In the genomic region with DNA sequence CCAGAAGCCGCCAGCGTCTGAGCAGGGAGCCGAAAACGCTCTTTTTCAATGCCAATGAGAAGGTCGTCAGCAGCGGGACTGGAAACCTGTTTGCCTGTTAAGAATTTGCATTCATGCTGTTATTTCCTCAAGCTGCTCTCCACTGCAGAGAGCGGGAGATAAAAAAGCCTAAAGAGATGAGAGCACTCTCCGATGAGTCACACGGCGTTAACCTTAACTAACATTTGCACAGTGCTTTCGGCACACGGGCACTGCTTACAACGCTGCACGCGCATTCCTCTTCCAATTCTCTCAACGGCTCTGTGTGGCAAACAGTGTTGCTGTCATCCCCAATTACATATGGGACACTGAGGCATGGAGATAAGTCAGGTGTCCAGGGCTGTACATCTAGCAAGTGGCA, we compare ENCODE assay signal across 13 cellular contexts. TPM values are rescaled to one million over a fixed set of nuclear protein-coding genes. Genes with fewer than 3 reads are reported as not detected.
DNase-seq lines count a peak whose midpoint lies in the region; ATAC-seq and TF ChIP-seq lines count a peak whose summit lies in the region.
"Had no signal": no experiment of that assay in that cellular context is flagged by ENCODE, and none has a peak within 500 bp of the region (broad histone marks: within the 10 kb centered on the region; RNA-seq: fewer than 3 reads in every experiment).

No MANE protein-coding gene starts in this region.

- no peaks in the 10 kb centered on the region for H3K9me2 ChIP-seq in GM23248 (ENCODE audit: insufficient read depth)
- H3K9me2 ChIP-seq in PC-3 (replicated peaks; ENCODE audit: low read length): no peaks in the 10 kb centered on the region

- H3K4me2 ChIP-seq in GM23248 (ENCODE audit: unreplicated experiment): peak overlapping the region; percentile 60
- peak overlapping the region; percentile 63 for H3K4me2 ChIP-seq in PC-3 (ENCODE audit: low read length)

- H3K4me3 ChIP-seq in GM23248 (no peak overlapping the region), PC-3 (ENCODE audit: low read length) (no peak overlapping the region), fibroblast of mammary gland (ENCODE audit: control insufficient read depth, low read depth, low read length) (no peak overlapping the region)
- H3K4me3 ChIP-seq in CD8-positive, alpha-beta T cell (ENCODE audit: low read depth, low read length): no peak overlapping the region

- intact Hi-C loops in PC-3 (cut with micrococcal nuclease): no loop called here
- intact Hi-C loops in CD8-positive, alpha-beta T cell (cut with DNase I, micrococcal nuclease): no loop called here

- no peak overlapping the region for H3K27ac Mint-ChIP-seq in CD8-positive, alpha-beta T cell
- H3K27ac Mint-ChIP-seq: T-helper 17 cell had no signal

- TF ChIP-seq CTCF in PC-3 (conservative IDR thresholded peaks at IDR 0.05; ENCODE audit: low read depth, low read length) (no peak), fibroblast of mammary gland (conservative IDR thresholded peaks at IDR 0.05; ENCODE audit: control insufficient read depth, insufficient read depth, low read depth, low read length) (no peak)
- TF ChIP-seq CTCF in CD8-positive, alpha-beta T cell (IDR thresholded peaks at IDR 0.05): no peak

- H3K4me1 ChIP-seq in GM23248 (ENCODE audit: insufficient read depth) (peaks cover 16% of the 10 kb centered on the region), PC-3 (ENCODE audit: insufficient read depth, low read length) (peaks cover 10% of the 10 kb centered on the region; the same call in 1 of the 2 replicates)
- H3K4me1 ChIP-seq in CD8-positive, alpha-beta T cell (ENCODE audit: insufficient read depth, low read length): no peaks in the 10 kb centered on the region

- no peak overlapping the region for H3K4me3 Mint-ChIP-seq in CD8-positive, alpha-beta T cell
- H3K4me3 Mint-ChIP-seq: T-helper 17 cell had no signal

- POLR2A ChIA-PET in PC-3 (lab: Charles Lee; ENCODE audit: unreplicated experiment): no interaction called here
- POLR2A ChIA-PET in CD8-positive, alpha-beta T cell (lab: Charles Lee): no interaction called here

- in situ Hi-C loops in ACHN (cut with HindIII; ENCODE audit: low pct_ligation_motif_present, low pct_unique_long_range_greater_than_20kb, low sequenced_read_pairs): no loop called here
- in situ Hi-C loops in GM23248 (cut with MboI): no loop called here

- H3F3A ChIP-seq in GM23248 (ENCODE audit: insufficient read depth) (peaks cover 7% of the 10 kb centered on the region; the same call in 1 of the 2 replicates), PC-3 (ENCODE audit: low read length, unreplicated experiment) (no peaks in the 10 kb centered on the region)

- no peak overlapping the region for H3K9ac ChIP-seq in GM23248
- no peak overlapping the region for H3K9ac ChIP-seq in PC-3 (ENCODE audit: low read length)

- BruUV-seq in PC-3 (replicated peaks; lab: Mats Ljungman, UMichigan): no TSS peak

- no peaks in the 10 kb centered on the region for H3K79me2 ChIP-seq in GM23248 (ENCODE audit: insufficient read depth)
- no peaks in the 10 kb centered on the region for H3K79me2 ChIP-seq in PC-3 (ENCODE audit: low read length)

- H3K9me3 ChIP-seq in GM23248 (ENCODE audit: low read depth) (no peaks in the 10 kb centered on the region), PC-3 (ENCODE audit: low read length) (no peaks in the 10 kb centered on the region)
- H3K9me3 ChIP-seq in CD8-positive, alpha-beta T cell (ENCODE audit: low read length): no peaks in the 10 kb centered on the region

- WGBS in GM23248 (ENCODE audit: low coverage in 1 of 2, low lambda C conversion rate in 2 of 2, missing lambda C conversion rate in 2 of 2), 2 experiments: 3% methylated on average over 16 of the region's 16 CpGs

- no peaks in the 10 kb centered on the region for H3K9me3 Mint-ChIP-seq in CD8-positive, alpha-beta T cell

- no peaks in the 10 kb centered on the region for H3K36me3 Mint-ChIP-seq in CD8-positive, alpha-beta T cell

- H2AFZ ChIP-seq in GM23248: no peak overlapping the region
- H2AFZ ChIP-seq in PC-3 (ENCODE audit: low read length): no peak overlapping the region

- peaks cover 1% of the 10 kb centered on the region for H3K4me1 Mint-ChIP-seq in CD8-positive, alpha-beta T cell (ENCODE audit: low read depth)

- CTCF ChIA-PET in PC-3 (lab: Charles Lee): no interaction called here
- CTCF ChIA-PET in CD8-positive, alpha-beta T cell (lab: Charles Lee): no interaction called here

- DNase-seq in ACHN (peak; percentile 23), GM23248 (peak; percentile 88), PC-3 (peak; percentile 61), fibroblast of mammary gland (ENCODE audit: low read depth) (peak; percentile 37)
- DNase-seq in CD8-positive, alpha-beta T cell: no peak
- no peak for DNase-seq in activated CD8-positive, alpha-beta memory T cell treated with anti-CD3 and anti-CD28 coated beads, Interleukin-2, amount 50 U/mL, for 4 hours
- DNase-seq in effector CD8-positive, alpha-beta T cell (lab: John Stamatoyannopoulos, UW): no peak
- DNase-seq in activated CD4-positive, alpha-beta T cell treated with anti-CD3 and anti-CD28 coated beads, Interleukin-2, amount 50 U/mL, for 4 hours: no peak
- DNase-seq: activated CD4-positive, alpha-beta T cell treated with anti-CD3 and anti-CD28 coated beads for 48 hours; aorta; DND-41; islet precursor cell; T-helper 17 cell had no signal

- H4K20me1 ChIP-seq in GM23248 (ENCODE audit: insufficient read depth) (no peaks in the 10 kb centered on the region), PC-3 (ENCODE audit: low read length) (no peaks in the 10 kb centered on the region)

- H3K27me3 Mint-ChIP-seq in CD8-positive, alpha-beta T cell (ENCODE audit: low read depth): peaks cover 24% of the 10 kb centered on the region

- H3K27me3 ChIP-seq in GM23248 (replicated peaks; ENCODE audit: insufficient read depth): peaks cover 3% of the 10 kb centered on the region; the same call in 1 of the 2 replicates
- H3K27me3 ChIP-seq in PC-3 (ENCODE audit: low read length): no peaks in the 10 kb centered on the region
- H3K27me3 ChIP-seq in CD8-positive, alpha-beta T cell (ENCODE audit: insufficient read depth, low read length): no peaks in the 10 kb centered on the region

- H3K36me3 ChIP-seq in GM23248 (ENCODE audit: low read depth) (no peaks in the 10 kb centered on the region), PC-3 (ENCODE audit: low read depth, low read length) (no peaks in the 10 kb centered on the region)
- H3K36me3 ChIP-seq in CD8-positive, alpha-beta T cell (ENCODE audit: insufficient read depth, low read length): no peaks in the 10 kb centered on the region

- H3K27ac ChIP-seq in GM23248 (no peak overlapping the region), PC-3 (ENCODE audit: low read length) (no peak overlapping the region)
- no peak overlapping the region for H3K27ac ChIP-seq in CD8-positive, alpha-beta T cell (ENCODE audit: low read depth, low read length)

- ATAC-seq in PC-3: peak; percentile 77
- no peak for ATAC-seq in CD8-positive, alpha-beta T cell
- ATAC-seq: T-helper 17 cell had no signal

RNA-seq across cellular contexts. Expression of a gene that starts 40.0 kb away (rescaled TPM):
- total RNA-seq in GM23248 (2014; rRNA removed; shearing (Covaris generic)): 25.9 and 28.1 TPM in 2 replicates
- 15.6 and 16.0 TPM in 2 replicates for polyA plus RNA-seq in GM23248 (2016; fragmentation: Nextera tagmentation; extraction: Ambion mirVana)
- total RNA-seq in PC-3 (2014; rRNA removed): 13.0 and 15.8 TPM in 2 replicates
- total RNA-seq in CD8-positive, alpha-beta T cell: 10 to 100 TPM; 11.4 to 12.3 TPM

Comparison
In these comparisons a context has a peak if more than half of its experiments do, and no peak if none do; other contexts are left out.
1. DNase-seq: peak in ACHN (single experiment), GM23248 (single experiment), PC-3 (single experiment) and fibroblast of mammary gland (single experiment); none in CD8-positive, alpha-beta T cell (0 of 7), activated CD8-positive, alpha-beta memory T cell treated with anti-CD3 and anti-CD28 coated beads, Interleukin-2, amount 50 U/mL, for 4 hours (single experiment), effector CD8-positive, alpha-beta T cell (single experiment) and activated CD4-positive, alpha-beta T cell treated with anti-CD3 and anti-CD28 coated beads, Interleukin-2, amount 50 U/mL, for 4 hours (0 of 2).